23 cellular contexts compared by ENCODE assay signal in the genomic region with DNA sequence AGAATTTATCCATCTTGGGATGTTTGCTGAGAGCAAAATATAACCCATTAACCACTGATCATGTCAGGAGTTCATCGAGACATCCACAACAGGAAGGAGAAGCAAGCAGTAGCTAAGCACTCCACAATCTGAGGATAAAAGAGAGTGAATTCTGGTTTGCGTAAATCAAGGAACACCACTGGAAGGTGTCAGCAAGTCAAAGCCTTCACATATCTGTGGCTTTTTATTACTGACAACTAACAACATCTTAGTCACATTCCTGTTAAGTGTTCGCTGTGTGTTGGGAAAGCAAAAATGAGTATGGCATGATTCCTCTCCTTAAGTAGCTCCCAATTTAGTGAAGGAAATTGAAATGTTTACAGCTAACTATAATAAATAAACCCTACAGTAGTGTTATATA.
"Had no signal": no experiment of that assay in that cellular context is flagged by ENCODE, and none has a peak within 500 bp of the region (broad histone marks: within the 10 kb centered on the region; RNA-seq: fewer than 3 reads in every experiment).

No MANE protein-coding gene starts in this region.

- FAIRE-seq: colon, kidney had no signal

- H2AFZ ChIP-seq: parathyroid adenoma had no signal

- H3K9ac ChIP-seq: parathyroid adenoma had no signal

- H3K4me3 Mint-ChIP-seq: naive B cell; nephron; stimulated activated naive B cell treated with anti-CD40 and anti-IgM and Interleukin-4, amounts not matched to agents 10 μg/mL and 1 μg/mL and 100 μg/mL, for 72 hours; stimulated activated naive CD8-positive, alpha-beta T cell treated with anti-CD3 and anti-CD28 coated beads, Interleukin-15, amount 100 ng/mL, for 72 hours had no signal

- H3K27ac ChIP-seq: esophagus squamous epithelium, foreskin keratinocyte, left ventricle myocardium inferior, lower lobe of right lung, parathyroid adenoma, prostate gland, right lobe of liver, spleen, testis, tibial nerve, upper lobe of right lung had no signal

- H3K4me1 Mint-ChIP-seq: naive B cell; nephron; stimulated activated naive CD8-positive, alpha-beta T cell treated with anti-CD3 and anti-CD28 coated beads, Interleukin-15, amount 100 ng/mL, for 72 hours had no signal

- ATAC-seq: foreskin keratinocyte; left cardiac atrium; lower lobe of right lung; right lobe of liver; stimulated activated naive B cell treated with anti-CD40 and anti-IgM and Interleukin-4, amounts not matched to agents 10 μg/mL and 1 μg/mL and 100 μg/mL, for 72 hours; stimulated activated naive CD8-positive, alpha-beta T cell treated with anti-CD3 and anti-CD28 coated beads, Interleukin-15, amount 100 ng/mL, for 72 hours; upper lobe of right lung had no signal

- H3K4me1 ChIP-seq: esophagus squamous epithelium, foreskin keratinocyte, left ventricle myocardium inferior, lower lobe of right lung, parathyroid adenoma, prostate gland, right lobe of liver, spleen, testis, tibial nerve, upper lobe of right lung had no signal

- H3K27me3 ChIP-seq: esophagus squamous epithelium, foreskin keratinocyte, right lobe of liver, spleen, testis, tibial nerve, upper lobe of right lung had no signal

- H3K9me3 Mint-ChIP-seq: naive B cell; stimulated activated naive B cell treated with anti-CD40 and anti-IgM and Interleukin-4, amounts not matched to agents 10 μg/mL and 1 μg/mL and 100 μg/mL, for 72 hours; stimulated activated naive CD8-positive, alpha-beta T cell treated with anti-CD3 and anti-CD28 coated beads, Interleukin-15, amount 100 ng/mL, for 72 hours had no signal

- H3K27me3 Mint-ChIP-seq: naive B cell; stimulated activated naive B cell treated with anti-CD40 and anti-IgM and Interleukin-4, amounts not matched to agents 10 μg/mL and 1 μg/mL and 100 μg/mL, for 72 hours; stimulated activated naive CD8-positive, alpha-beta T cell treated with anti-CD3 and anti-CD28 coated beads, Interleukin-15, amount 100 ng/mL, for 72 hours had no signal

- H3K27ac Mint-ChIP-seq: nephron had no signal

- H3K4me3 ChIP-seq: esophagus squamous epithelium, left ventricle myocardium inferior, lower lobe of right lung, prostate gland, right lobe of liver, spleen, testis, tibial nerve, upper lobe of right lung had no signal

- DNase-seq: dermis blood vessel endothelial cell; esophagus squamous epithelium; foreskin keratinocyte; kidney; left cardiac atrium; left ventricle myocardium inferior; lower lobe of right lung; mesendoderm; naive B cell; right lobe of liver; spleen; stimulated activated CD4-positive, alpha-beta T cell treated with anti-CD3 and anti-CD28 coated beads, Interleukin-15, amount 100 ng/mL, for 24 hours; stimulated activated CD4-positive, alpha-beta T cell treated with anti-CD3 and anti-CD28 coated beads, Interleukin-1b, Interleukin-23, amount 100 ng/mL, for 48 hours; stimulated activated CD4-positive, alpha-beta T cell treated with anti-CD3 and anti-CD28 coated beads, Interleukin-4, amount 100 ng/mL, for 24 hours; stimulated activated naive B cell treated with anti-CD40 and anti-IgM and Interleukin-4, amounts not matched to agents 10 μg/mL and 1 μg/mL and 100 μg/mL, for 72 hours; stimulated activated naive CD8-positive, alpha-beta T cell treated with anti-CD3 and anti-CD28 coated beads, Interleukin-15, amount 100 ng/mL, for 72 hours; testis; upper lobe of right lung had no signal

- H3K36me3 ChIP-seq: prostate gland had no signal

- H3K9me3 ChIP-seq: esophagus squamous epithelium, lower lobe of right lung, prostate gland, right lobe of liver, spleen, testis, upper lobe of right lung had no signal
